In the genomic region with DNA sequence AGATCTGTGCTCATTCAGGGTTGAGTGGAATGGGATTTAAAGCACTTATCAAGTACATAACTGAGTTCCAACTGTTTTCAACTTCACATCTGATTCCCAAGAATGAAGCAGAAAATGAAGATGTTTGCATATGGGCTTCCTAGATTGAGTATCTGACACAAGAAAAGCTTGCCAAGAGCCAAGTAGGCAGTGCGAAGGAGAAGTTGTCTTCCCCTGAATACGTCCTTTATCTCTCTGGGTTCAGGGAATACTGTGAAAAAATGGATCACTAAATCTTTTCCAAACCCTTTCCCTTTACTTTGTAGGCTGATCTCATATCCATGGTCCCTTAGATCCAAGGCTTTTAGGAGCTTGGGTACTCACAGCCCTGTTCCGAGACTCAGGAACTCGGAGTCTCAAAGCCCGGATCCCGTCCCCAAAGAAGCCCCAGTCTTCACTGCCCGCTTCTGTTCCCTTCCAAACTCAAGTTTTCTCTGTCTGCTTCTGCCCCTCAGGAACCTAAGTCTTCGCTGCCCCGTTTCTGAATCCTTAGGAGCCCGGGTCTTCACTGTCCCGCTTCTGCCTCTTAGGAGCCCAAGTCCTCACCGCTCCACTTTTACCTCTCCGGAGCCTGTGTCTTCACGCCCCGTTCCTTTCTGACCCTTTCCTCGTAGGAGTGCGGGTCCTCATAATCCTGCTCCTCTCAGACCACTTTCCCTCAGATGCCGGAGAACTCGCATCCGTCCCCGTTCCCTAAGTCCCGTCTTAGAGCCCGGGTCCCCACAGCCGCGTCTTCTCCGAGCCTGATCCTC, we compare ENCODE assay signal across 8 cellular contexts. TPM values are rescaled to one million over a fixed set of nuclear protein-coding genes. Genes with fewer than 3 reads are reported as not detected.
DNase-seq lines count a peak whose midpoint lies in the region; ATAC-seq, FAIRE-seq and TF ChIP-seq lines count a peak whose summit lies in the region.

No MANE protein-coding gene starts in this region.

- no peaks in the 10 kb centered on the region for H3K9me3 ChIP-seq in endothelial cell of umbilical vein (replicated peaks; ENCODE audit: control insufficient read depth, insufficient read depth, low read length)

- dilution Hi-C loops in endothelial cell of umbilical vein (cut with MboI; ENCODE audit: extremely low pct_ligation_motif_present, low sequenced_read_pairs), result no loop called here

- peaks cover 22 to 65% (median 51%) of the 10 kb centered on the region in 4 donors for H3K4me1 Mint-ChIP-seq in naive thymus-derived CD8-positive, alpha-beta T cell

- no peaks in the 10 kb centered on the region for H3K27me3 Mint-ChIP-seq in naive thymus-derived CD8-positive, alpha-beta T cell

- CTCF ChIA-PET in endothelial cell of umbilical vein (lab: Charles Lee), result interaction anchor here (0.9 to 2.8 kb wide), 11 partner anchors 26 to 973 kb away, joined by 3 to 25 read pairs (median 7); partner anchors contain the start of genes GMEB1 and YTHDF2

- peak overlapping the region; percentile 70 for H3K27ac ChIP-seq in endothelial cell of umbilical vein (ENCODE audit: insufficient read depth, low read depth, low read length)

- H3K4me3 ChIP-seq in endothelial cell of umbilical vein (replicated peaks in 1 of 3; ENCODE audit: insufficient read depth in 1 of 3, low read depth in 1 of 3, low read length in 3 of 3), result peak overlapping the region; percentile 70 to 89 (median 82)

- H3K4me2 ChIP-seq in endothelial cell of umbilical vein (ENCODE audit: insufficient read depth, low read length), result peak overlapping the region; percentile 95

- intact Hi-C loops in endothelial cell of umbilical vein (cut with micrococcal nuclease), result loop anchor here (1.0 to 5.0 kb wide), 4 partner anchors 61 to 560 kb away; partner anchors contain the start of gene SRSF4

- H3K79me2 ChIP-seq in endothelial cell of umbilical vein (ENCODE audit: control insufficient read depth, insufficient read depth, low read length), result peaks cover 7% of the 10 kb centered on the region

- peaks cover 0 to 3% (median 2%) of the 10 kb centered on the region in 3 donors for H3K36me3 Mint-ChIP-seq in naive thymus-derived CD8-positive, alpha-beta T cell

- no peak for TF ChIP-seq CTCF in GM13977 (IDR thresholded peaks at IDR 0.05; ENCODE audit: extremely low read depth, insufficient read depth, missing control alignments)
- no peak for TF ChIP-seq CTCF in endothelial cell of umbilical vein (IDR thresholded peaks at IDR 0.05; ENCODE audit: extremely low read depth in 1 of 2, insufficient read depth in 1 of 2, low read depth in 1 of 2, low read length in 2 of 2)

- DNase-seq in GM13977 (ENCODE audit: low spot score) (peak; percentile 40), RPMI8226 (peak; percentile 46), endothelial cell of umbilical vein (ENCODE audit: low read depth, low spot score) (peak; percentile 53), NCI-H1694 (lab: John Stamatoyannopoulos, UW) (no peak), retina (no peak), NCI-H1048 (lab: John Stamatoyannopoulos, UW) (no peak)
- DNase-seq in naive thymus-derived CD8-positive, alpha-beta T cell, result peak in 1 of 10 donors; percentile 13

- in situ Hi-C loops in GM13977 (cut with MboI; ENCODE audit: low pct_unique_long_range_greater_than_20kb, low sequenced_read_pairs, unreplicated experiment), result loop anchor here (10.0 kb wide), 1 partner anchor 233 kb away; no protein-coding TSS in a partner anchor

- H3K9me1 ChIP-seq in endothelial cell of umbilical vein (replicated peaks; ENCODE audit: control insufficient read depth, extremely low read depth, insufficient read depth, low read length), result no peaks in the 10 kb centered on the region

- FAIRE-seq in endothelial cell of umbilical vein (lab: Jason Lieb, UNC), result no peak

- H3K36me3 ChIP-seq in endothelial cell of umbilical vein (ENCODE audit: control insufficient read depth in 2 of 2, extremely low read depth in 1 of 2, insufficient read depth in 2 of 2, low read length in 2 of 2), result no peaks in the 10 kb centered on the region

- no peak for TF ChIP-seq POLR2A in endothelial cell of umbilical vein (IDR thresholded peaks at IDR 0.05; ENCODE audit: low read depth, low read length)

- peak overlapping the region; percentile 74 for H2AFZ ChIP-seq in endothelial cell of umbilical vein (ENCODE audit: low read depth, low read length)

- ATAC-seq in HG02623 (IDR thresholded peaks at IDR 0.05; ENCODE audit: unreplicated experiment), result peak; percentile 6
- ATAC-seq in naive thymus-derived CD8-positive, alpha-beta T cell, result peak; percentile 19 to 25

- H3K4me3 Mint-ChIP-seq in naive thymus-derived CD8-positive, alpha-beta T cell, result peak overlapping the region; percentile 96 to 100 (median 99)

- peaks cover 16% of the 10 kb centered on the region for H3K4me1 ChIP-seq in endothelial cell of umbilical vein (ENCODE audit: control insufficient read depth, extremely low read depth, insufficient read depth, low read length)

- H3K9ac ChIP-seq in endothelial cell of umbilical vein (replicated peaks; ENCODE audit: extremely low read depth, insufficient read depth, low read length), result peak overlapping the region; percentile 84

- H3K27me3 ChIP-seq in endothelial cell of umbilical vein (ENCODE audit: control insufficient read depth in 2 of 2, insufficient read depth in 2 of 2, low read length in 2 of 2), result no peaks in the 10 kb centered on the region

- no peaks in the 10 kb centered on the region for H4K20me1 ChIP-seq in endothelial cell of umbilical vein (replicated peaks; ENCODE audit: control insufficient read depth, extremely low read depth, insufficient read depth, low read length)

- BruUV-seq in endothelial cell of umbilical vein (replicated peaks; lab: Mats Ljungman, UMichigan), result no TSS peak

- POLR2A ChIA-PET in endothelial cell of umbilical vein (lab: Charles Lee), result interaction anchor here (0.6 to 1.5 kb wide), 11 partner anchors 10 to 394 kb away, joined by 3 to 10 read pairs (median 3); partner anchors contain the start of genes GMEB1, RCC1 and YTHDF2
- POLR2A ChIA-PET in naive thymus-derived CD8-positive, alpha-beta T cell (lab: Charles Lee), result interaction anchor here (0.5 to 6.3 kb wide), 25 partner anchors 13 to 1776 kb away, joined by 3 to 129 read pairs (median 6); partner anchors contain the start of genes EPB41, EYA3, GMEB1 and MED18

- H3K27ac Mint-ChIP-seq in naive thymus-derived CD8-positive, alpha-beta T cell, result peak overlapping the region; percentile 96 to 99 (median 98)

- H3K9me3 Mint-ChIP-seq in naive thymus-derived CD8-positive, alpha-beta T cell, result no peaks in the 10 kb centered on the region

TF ChIP-seq in endothelial cell of umbilical vein, 7 proteins besides CTCF, POLR2A, EP300 and RAD21 (continues in another document):
- TF ChIP-seq, protein P1, sequence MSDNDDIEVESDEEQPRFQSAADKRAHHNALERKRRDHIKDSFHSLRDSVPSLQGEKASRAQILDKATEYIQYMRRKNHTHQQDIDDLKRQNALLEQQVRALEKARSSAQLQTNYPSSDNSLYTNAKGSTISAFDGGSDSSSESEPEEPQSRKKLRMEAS (IDR thresholded peaks at IDR 0.05; ENCODE audit: insufficient read depth, insufficient read length), result no peak

RNA-seq across cellular contexts. Expression of gene TAF12, which starts 0.6 kb away (rescaled TPM):
- total RNA-seq in endothelial cell of umbilical vein, result 15.3 and 18.2 TPM in 2 replicates
- 13.9 and 17.7 TPM in 2 replicates for polyA plus RNA-seq in endothelial cell of umbilical vein
- 26.9 and 27.6 TPM in 2 replicates for polyA plus RNA-seq in endothelial cell of umbilical vein (2011; cell fraction: cytosol; rRNA removed)
- 10.9 and 12.7 TPM in 2 replicates for polyA plus RNA-seq in endothelial cell of umbilical vein (2011; cell fraction: nucleus; rRNA removed)
- polyA plus RNA-seq in endothelial cell of umbilical vein (2012), result 17.2 and 28.7 TPM in 2 replicates
- polyA minus RNA-seq in endothelial cell of umbilical vein, result 7.8 and 18.1 TPM in 2 replicates
- 7.4 TPM for polyA minus RNA-seq in endothelial cell of umbilical vein (2011; cell fraction: cytosol; rRNA and poly(A)+ RNA removed)
- polyA minus RNA-seq in endothelial cell of umbilical vein (2011; cell fraction: nucleus; rRNA and poly(A)+ RNA removed), result 2.5 and 4.8 TPM in 2 replicates
- total RNA-seq in naive thymus-derived CD8-positive, alpha-beta T cell, result 10 to 100 TPM; 25.1 to 28.1 TPM
- polyA plus RNA-seq in naive thymus-derived CD8-positive, alpha-beta T cell, result 10 to 100 TPM; 42.4 to 50.1 (median 47.3) TPM

RNA-seq across cellular contexts. Expression of gene RNU11, which starts 6.1 kb away (rescaled TPM):
- not detected in 2 replicates for total RNA-seq in endothelial cell of umbilical vein
- polyA plus RNA-seq in endothelial cell of umbilical vein, result not detected in 2 replicates
- not detected in 2 replicates for polyA plus RNA-seq in endothelial cell of umbilical vein (2011; cell fraction: cytosol; rRNA removed)
- not detected in 2 replicates for polyA plus RNA-seq in endothelial cell of umbilical vein (2011; cell fraction: nucleus; rRNA removed)
- not detected in 2 replicates for polyA plus RNA-seq in endothelial cell of umbilical vein (2012)
- not detected in 2 replicates for polyA minus RNA-seq in endothelial cell of umbilical vein
- polyA minus RNA-seq in endothelial cell of umbilical vein (2011; cell fraction: cytosol; rRNA and poly(A)+ RNA removed), result 5,299 TPM
- polyA minus RNA-seq in endothelial cell of umbilical vein (2011; cell fraction: nucleus; rRNA and poly(A)+ RNA removed), result not detected in 2 replicates
- total RNA-seq in naive thymus-derived CD8-positive, alpha-beta T cell, result not detected
- polyA plus RNA-seq in naive thymus-derived CD8-positive, alpha-beta T cell, result not detected

RNA-seq across cellular contexts. Expression of gene GMEB1, which starts 26.3 kb away (rescaled TPM):
- 14.5 and 16.0 TPM in 2 replicates for total RNA-seq in endothelial cell of umbilical vein
- 6.8 and 8.1 TPM in 2 replicates for polyA plus RNA-seq in endothelial cell of umbilical vein
- polyA plus RNA-seq in endothelial cell of umbilical vein (2011; cell fraction: cytosol; rRNA removed), result 8.2 and 9.5 TPM in 2 replicates
- 10.2 and 12.1 TPM in 2 replicates for polyA plus RNA-seq in endothelial cell of umbilical vein (2011; cell fraction: nucleus; rRNA removed)
- polyA plus RNA-seq in endothelial cell of umbilical vein (2012), result 6.8 and 10.4 TPM in 2 replicates
- 11.9 and 16.3 TPM in 2 replicates for polyA minus RNA-seq in endothelial cell of umbilical vein
- 7.0 TPM for polyA minus RNA-seq in endothelial cell of umbilical vein (2011; cell fraction: cytosol; rRNA and poly(A)+ RNA removed)
- polyA minus RNA-seq in endothelial cell of umbilical vein (2011; cell fraction: nucleus; rRNA and poly(A)+ RNA removed), result 5.2 and 6.5 TPM in 2 replicates
- total RNA-seq in naive thymus-derived CD8-positive, alpha-beta T cell, result 10 to 100 TPM; 20.5 to 23.2 TPM
- 10 to 100 TPM; 12.5 to 18.2 (median 17.1) TPM for polyA plus RNA-seq in naive thymus-derived CD8-positive, alpha-beta T cell

RNA-seq across cellular contexts. Expression of gene RAB42, which starts 50.2 kb away (rescaled TPM):
- 1.2 and 2.0 TPM in 2 replicates for total RNA-seq in endothelial cell of umbilical vein
- 1.4 and 1.8 TPM in 2 replicates for polyA plus RNA-seq in endothelial cell of umbilical vein
- polyA plus RNA-seq in endothelial cell of umbilical vein (2011; cell fraction: cytosol; rRNA removed), result 1.8 TPM in 2 replicates
- polyA plus RNA-seq in endothelial cell of umbilical vein (2011; cell fraction: nucleus; rRNA removed), result 0.28 and 0.43 TPM in 2 replicates
- 0.55 and 0.98 TPM in 2 replicates for polyA plus RNA-seq in endothelial cell of umbilical vein (2012)
- polyA minus RNA-seq in endothelial cell of umbilical vein, result 0.66 and 1.6 TPM in 2 replicates
- polyA minus RNA-seq in endothelial cell of umbilical vein (2011; cell fraction: cytosol; rRNA and poly(A)+ RNA removed), result 0.92 TPM
- polyA minus RNA-seq in endothelial cell of umbilical vein (2011; cell fraction: nucleus; rRNA and poly(A)+ RNA removed), result 0.63 TPM in 1 of 2 replicates, not detected in the other
- total RNA-seq in naive thymus-derived CD8-positive, alpha-beta T cell, result not detected
- polyA plus RNA-seq in naive thymus-derived CD8-positive, alpha-beta T cell, result not detected

Comparison
In these comparisons a context has a peak if more than half of its experiments do, and no peak if none do; other contexts are left out.
1. DNase-seq: peak in GM13977 (single experiment), RPMI8226 (single experiment) and endothelial cell of umbilical vein (single experiment); none in NCI-H1694 (single experiment), retina (single experiment) and NCI-H1048 (single experiment).